Comparison of ENCODE assay signal across 25 cellular contexts in the genomic region with DNA sequence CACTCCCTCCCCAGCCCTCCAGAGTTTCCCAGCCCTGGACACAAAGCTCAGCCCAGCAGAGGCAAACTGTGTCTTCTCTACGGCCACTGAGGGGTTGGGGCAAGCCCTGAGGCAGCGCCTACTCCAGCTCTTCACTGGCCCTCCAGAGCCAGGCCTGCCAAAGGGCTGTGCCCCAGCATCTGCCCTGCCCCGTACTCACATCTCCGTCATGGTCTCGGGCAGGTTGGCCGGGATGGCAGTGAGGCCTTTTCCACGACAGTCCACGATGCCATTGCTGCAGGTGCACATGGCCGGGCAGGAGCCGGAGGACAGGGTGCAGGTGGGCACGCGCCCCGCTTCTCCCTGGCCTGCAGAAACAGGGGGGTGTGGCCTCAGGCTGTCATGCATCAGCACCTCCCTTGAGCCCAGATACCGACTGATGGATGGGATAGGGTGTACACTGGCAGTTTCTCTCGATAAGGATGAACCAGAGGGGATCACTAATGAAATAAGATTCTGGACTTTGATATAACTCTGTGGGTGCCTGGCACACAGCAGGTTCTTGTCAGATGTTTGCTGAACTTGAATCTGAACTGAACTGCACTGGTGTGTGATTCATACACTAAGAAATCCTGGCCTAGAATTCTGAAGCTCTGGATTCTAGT.
DNase-seq lines count a peak whose midpoint lies in the region; ATAC-seq and TF ChIP-seq lines count a peak whose summit lies in the region.
"Had no signal": no experiment of that assay in that cellular context is flagged by ENCODE, and none has a peak within 500 bp of the region (broad histone marks: within the 10 kb centered on the region; RNA-seq: fewer than 3 reads in every experiment).

No MANE protein-coding gene starts in this region.

- no peaks in the 10 kb centered on the region for H3K4me1 ChIP-seq in aorta (ENCODE audit: control insufficient read depth in 1 of 2, insufficient read depth in 2 of 2, low read length in 2 of 2)
- H3K4me1 ChIP-seq: SJCRH30 had no signal

- H3K36me3 Mint-ChIP-seq in glutamatergic neuron (ENCODE audit: unreplicated experiment), result no peaks in the 10 kb centered on the region
- H3K36me3 Mint-ChIP-seq in natural killer cell treated with Interleukin-12 subunit alpha and Interleukin-12 subunit beta and Interleukin-15 and Interleukin-18, amount 100 ng/mL, for 72 hours, result no peaks in the 10 kb centered on the region
- H3K36me3 Mint-ChIP-seq: CD14-positive monocyte; CD8-positive, alpha-beta memory T cell had no signal

- H3K9me3 ChIP-seq in aorta (ENCODE audit: control insufficient read depth, low read length), result no peaks in the 10 kb centered on the region
- H3K9me3 ChIP-seq: SJCRH30 had no signal

- TF ChIP-seq CTCF in glutamatergic neuron (IDR thresholded peaks at IDR 0.05; ENCODE audit: partially characterized antibody, unreplicated experiment), result no peak

- DNase-seq in H7, result peak; percentile 32
- no peak for DNase-seq in caudate nucleus (lab: John Stamatoyannopoulos, UW)
- no peak for DNase-seq in glutamatergic neuron
- DNase-seq in aorta, result peak; percentile 44 to 65
- DNase-seq in natural killer cell treated with Interleukin-12 subunit alpha and Interleukin-12 subunit beta and Interleukin-15 and Interleukin-18, amount 100 ng/mL, for 72 hours (ENCODE audit: low spot score), result no peak
- no peak for DNase-seq in NCI-H146 (lab: John Stamatoyannopoulos, UW)
- no peak for DNase-seq in NCI-H2227 (lab: John Stamatoyannopoulos, UW; ENCODE audit: unreplicated experiment)
- DNase-seq: CD8-positive, alpha-beta memory T cell; DMS 273 treated with DMSO at 0.1 percent for 48 hours; DMS79; EL; GDM1; KBM-7; MV-4-11; NCI-H1105; NCI-H1436 treated with DMSO at 0.1 percent for 48 hours; NCI-H1930; NCI-H446 treated with DMSO at 0.1 percent for 48 hours; NCI-H526; NCI-H82; NK-92 treated with Interleukin-12 subunit alpha and Interleukin-12 subunit beta, amount 100 ng/mL, for 24 hours; PC-3; SJCRH30 had no signal

- ATAC-seq in aorta (ENCODE audit: low FRiP score), result no peak
- no peak for ATAC-seq in natural killer cell treated with Interleukin-12 subunit alpha and Interleukin-12 subunit beta and Interleukin-15 and Interleukin-18, amount 100 ng/mL, for 72 hours
- ATAC-seq: GM12878, PC-3 had no signal

- peaks cover 2% of the 10 kb centered on the region for H3K9me3 Mint-ChIP-seq in glutamatergic neuron (ENCODE audit: unreplicated experiment)
- H3K9me3 Mint-ChIP-seq in natural killer cell treated with Interleukin-12 subunit alpha and Interleukin-12 subunit beta and Interleukin-15 and Interleukin-18, amount 100 ng/mL, for 72 hours, result no peaks in the 10 kb centered on the region
- H3K9me3 Mint-ChIP-seq: CD14-positive monocyte; CD8-positive, alpha-beta memory T cell had no signal

- intact Hi-C loops in aorta (cut with DNase I), result no loop called here

- peaks cover 1% of the 10 kb centered on the region for H3K27me3 Mint-ChIP-seq in glutamatergic neuron (ENCODE audit: unreplicated experiment)
- no peaks in the 10 kb centered on the region for H3K27me3 Mint-ChIP-seq in natural killer cell treated with Interleukin-12 subunit alpha and Interleukin-12 subunit beta and Interleukin-15 and Interleukin-18, amount 100 ng/mL, for 72 hours

- H3K27me3 ChIP-seq in H7 (ENCODE audit: control insufficient read depth, insufficient read depth, low read length) (no peaks in the 10 kb centered on the region), aorta (ENCODE audit: control insufficient read depth in 1 of 2, insufficient read depth in 2 of 2, low read length in 1 of 2) (no peaks in the 10 kb centered on the region)
- H3K27me3 ChIP-seq: SJCRH30 had no signal

- WGBS in aorta, 2 donors, result 86 to 89% methylated on average over 15 of the region's 15 CpGs

- H3K4me3 ChIP-seq in H7 (ENCODE audit: insufficient read depth, low read depth, low read length) (no peak overlapping the region), aorta (ENCODE audit: low read length in 2 of 2) (no peak overlapping the region)
- H3K4me3 ChIP-seq: GM12878, SJCRH30 had no signal

- H3K27ac ChIP-seq in caudate nucleus (ENCODE audit: low read depth, low read length) (peak overlapping the region; percentile 89), aorta (ENCODE audit: low read depth in 1 of 2, low read length in 2 of 2) (no peak overlapping the region)
- H3K27ac ChIP-seq: SJCRH30 had no signal

- H3K27ac Mint-ChIP-seq in glutamatergic neuron (ENCODE audit: unreplicated experiment), result peak overlapping the region; percentile 38
- no peak overlapping the region for H3K27ac Mint-ChIP-seq in natural killer cell treated with Interleukin-12 subunit alpha and Interleukin-12 subunit beta and Interleukin-15 and Interleukin-18, amount 100 ng/mL, for 72 hours
- H3K27ac Mint-ChIP-seq: CD14-positive monocyte; CD8-positive, alpha-beta memory T cell had no signal

- no peaks in the 10 kb centered on the region for H3K36me3 ChIP-seq in H7 (replicated peaks; ENCODE audit: control insufficient read depth, insufficient read depth, low read length)
- H3K36me3 ChIP-seq in aorta (ENCODE audit: control insufficient read depth in 1 of 2, insufficient read depth in 2 of 2, low read length in 1 of 2), result no peaks in the 10 kb centered on the region
- H3K36me3 ChIP-seq: SJCRH30 had no signal

- peaks cover 7% of the 10 kb centered on the region for H3K4me1 Mint-ChIP-seq in glutamatergic neuron (ENCODE audit: low read depth, unreplicated experiment)
- no peaks in the 10 kb centered on the region for H3K4me1 Mint-ChIP-seq in natural killer cell treated with Interleukin-12 subunit alpha and Interleukin-12 subunit beta and Interleukin-15 and Interleukin-18, amount 100 ng/mL, for 72 hours (ENCODE audit: low read depth in 2 of 2)
- H3K4me1 Mint-ChIP-seq: CD14-positive monocyte; CD8-positive, alpha-beta memory T cell had no signal

- no peak overlapping the region for H3K4me3 Mint-ChIP-seq in glutamatergic neuron (ENCODE audit: unreplicated experiment)
- H3K4me3 Mint-ChIP-seq in natural killer cell treated with Interleukin-12 subunit alpha and Interleukin-12 subunit beta and Interleukin-15 and Interleukin-18, amount 100 ng/mL, for 72 hours, result no peak overlapping the region
- H3K4me3 Mint-ChIP-seq: CD14-positive monocyte; CD8-positive, alpha-beta memory T cell had no signal

Comparison
In these comparisons a context has a peak if more than half of its experiments do, and no peak if none do; other contexts are left out.
1. DNase-seq: peak in H7 (single experiment) and aorta (2 of 2); none in caudate nucleus (0 of 61), glutamatergic neuron (single experiment), natural killer cell treated with Interleukin-12 subunit alpha and Interleukin-12 subunit beta and Interleukin-15 and Interleukin-18, amount 100 ng/mL, for 72 hours (single experiment), NCI-H146 (single experiment) and NCI-H2227 (single experiment).